Comparison of ENCODE assay signal across 12 cellular contexts in the genomic region with DNA sequence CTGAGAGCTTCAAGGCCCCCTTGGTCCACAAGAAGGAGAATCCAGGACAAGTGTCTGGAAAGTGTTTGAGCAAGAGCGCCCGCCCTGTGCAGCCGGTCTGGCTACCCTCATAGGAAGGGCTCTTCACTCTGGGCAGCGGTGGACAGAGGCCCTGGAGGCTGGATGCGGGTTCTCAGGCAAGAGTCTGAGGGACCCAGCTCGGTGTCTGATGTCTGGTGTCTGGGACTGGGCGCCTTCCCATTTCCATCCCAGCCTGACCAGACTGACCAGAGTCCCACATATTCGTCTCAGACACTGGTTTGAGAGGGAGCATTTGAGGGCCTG. TPM values are rescaled to one million over a fixed set of nuclear protein-coding genes. Genes with fewer than 3 reads are reported as not detected.
DNase-seq lines count a peak whose midpoint lies in the region; ATAC-seq and TF ChIP-seq lines count a peak whose summit lies in the region.
"Had no signal": no experiment of that assay in that cellular context is flagged by ENCODE, and none has a peak within 500 bp of the region (broad histone marks: within the 10 kb centered on the region; RNA-seq: fewer than 3 reads in every experiment).

No MANE protein-coding gene starts in this region.

- POLR2A ChIA-PET in activated CD4-positive, alpha-beta memory T cell treated with anti-CD3 and anti-CD28 coated beads, Interleukin-2, amount 10 ng/mL, durations not matched to agents 7 days and 5 days (lab: Charles Lee), result interaction anchor here (1.2 kb wide), 1 partner anchor 11 kb away, joined by 3 read pairs; no protein-coding TSS in a partner anchor

- CTCF ChIA-PET in activated CD4-positive, alpha-beta memory T cell treated with anti-CD3 and anti-CD28 coated beads, Interleukin-2, amount 10 ng/mL, durations not matched to agents 7 days and 5 days (lab: Charles Lee), result no interaction called here

- H3K4me3 ChIP-seq in dorsolateral prefrontal cortex (peak overlapping the region in 14 of 59 donors; percentile 5 to 36 (median 20)), muscle layer of duodenum (ENCODE audit: low read depth in 1 of 2, low read length in 2 of 2) (peak overlapping the region in 1 of 2 donors; percentile 16), tibial artery (peak overlapping the region in 1 of 2 donors; percentile 1)

- H3K9me3 Mint-ChIP-seq in activated CD4-positive, alpha-beta memory T cell treated with anti-CD3 and anti-CD28 coated beads, Interleukin-2, amount 10 ng/mL, durations not matched to agents 7 days and 5 days, result no peaks in the 10 kb centered on the region
- H3K9me3 Mint-ChIP-seq: IgD-negative memory B cell had no signal

- H3K4me1 ChIP-seq in muscle layer of duodenum (ENCODE audit: control insufficient read depth in 1 of 2, insufficient read depth in 2 of 2, low read length in 2 of 2) (peaks cover 18 to 65% of the 10 kb centered on the region in 2 donors), tibial artery (peaks cover 5 to 99% (median 85%) of the 10 kb centered on the region in 4 donors)

- peak; percentile 61 for DNase-seq in NCI-H510A treated with DMSO at 0.1 percent for 48 hours (lab: John Stamatoyannopoulos, UW)
- DNase-seq in NCI-H510A (lab: John Stamatoyannopoulos, UW), result no peak
- no peak for DNase-seq in dorsolateral prefrontal cortex
- no peak for DNase-seq in tibial artery
- DNase-seq in activated CD4-positive, alpha-beta memory T cell treated with anti-CD3 and anti-CD28 coated beads, Interleukin-2, amount 10 ng/mL, durations not matched to agents 7 days and 5 days, result no peak
- DNase-seq: 8988T, dermis blood vessel endothelial cell, NCI-H226 had no signal

- peaks cover 72% of the 10 kb centered on the region for H3K4me1 Mint-ChIP-seq in activated CD4-positive, alpha-beta memory T cell treated with anti-CD3 and anti-CD28 coated beads, Interleukin-2, amount 10 ng/mL, durations not matched to agents 7 days and 5 days

- H3K27ac ChIP-seq in dorsolateral prefrontal cortex (peak overlapping the region in 55 of 59 donors; percentile 8 to 84 (median 66)), muscle layer of duodenum (ENCODE audit: low read length) (peak overlapping the region; percentile 29), tibial artery (peak overlapping the region; percentile 71 to 87)

- no peaks in the 10 kb centered on the region for H3K27me3 Mint-ChIP-seq in activated CD4-positive, alpha-beta memory T cell treated with anti-CD3 and anti-CD28 coated beads, Interleukin-2, amount 10 ng/mL, durations not matched to agents 7 days and 5 days
- H3K27me3 Mint-ChIP-seq: IgD-negative memory B cell had no signal

- H3K36me3 ChIP-seq in muscle layer of duodenum (ENCODE audit: control insufficient read depth in 1 of 2, insufficient read depth in 2 of 2, low read length in 2 of 2) (no peaks in the 10 kb centered on the region), tibial artery (no peaks in the 10 kb centered on the region)

- intact Hi-C loops in dorsolateral prefrontal cortex (cut with DNase I) (no loop called here), tibial artery (cut with DNase I; ENCODE audit: low total_unique reads) (no loop called here)

- no peak overlapping the region for H3K27ac Mint-ChIP-seq in activated CD4-positive, alpha-beta memory T cell treated with anti-CD3 and anti-CD28 coated beads, Interleukin-2, amount 10 ng/mL, durations not matched to agents 7 days and 5 days

- H3K27me3 ChIP-seq in dorsolateral prefrontal cortex (no peaks in the 10 kb centered on the region), muscle layer of duodenum (ENCODE audit: low read depth, low read length) (no peaks in the 10 kb centered on the region), tibial artery (no peaks in the 10 kb centered on the region)

- ATAC-seq in HG02938 (IDR thresholded peaks at IDR 0.05; ENCODE audit: unreplicated experiment) (no peak), HG02610 (IDR thresholded peaks at IDR 0.05; ENCODE audit: unreplicated experiment) (no peak)

- H3K9me3 ChIP-seq in muscle layer of duodenum (ENCODE audit: control insufficient read depth in 1 of 2, low read length in 2 of 2) (no peaks in the 10 kb centered on the region), tibial artery (no peaks in the 10 kb centered on the region)

- TF ChIP-seq CTCF in dorsolateral prefrontal cortex (IDR thresholded peaks at IDR 0.05 in 54 of 56, conservative IDR thresholded peaks at IDR 0.05 in 2 of 56; ENCODE audit: low read depth in 1 of 56, partially characterized antibody in 56 of 56), result no peak
- no peak for TF ChIP-seq CTCF in tibial artery (IDR thresholded peaks at IDR 0.05)

- H3K4me3 Mint-ChIP-seq in activated CD4-positive, alpha-beta memory T cell treated with anti-CD3 and anti-CD28 coated beads, Interleukin-2, amount 10 ng/mL, durations not matched to agents 7 days and 5 days, result no peak overlapping the region

- H3K36me3 Mint-ChIP-seq in activated CD4-positive, alpha-beta memory T cell treated with anti-CD3 and anti-CD28 coated beads, Interleukin-2, amount 10 ng/mL, durations not matched to agents 7 days and 5 days (ENCODE audit: low read depth), result peaks cover 31% of the 10 kb centered on the region

RNA-seq across cellular contexts. Expression of gene HK1, which starts 59.8 kb away (rescaled TPM):
- 100 to 1,000 TPM in 117 of 120 experiments, 10 to 100 TPM in 3; 65.9 to 249 (median 183) TPM for total RNA-seq in dorsolateral prefrontal cortex
- total RNA-seq in activated CD4-positive, alpha-beta memory T cell treated with anti-CD3 and anti-CD28 coated beads, Interleukin-2, amount 10 ng/mL, durations not matched to agents 7 days and 5 days, result 100 to 1,000 TPM; 142 to 146 TPM

Comparison
In these comparisons a context has a peak if more than half of its experiments do, and no peak if none do; other contexts are left out.
1. H3K27ac ChIP-seq: peak in every context shown above with its lines; median percentile 79 in tibial artery; 66 in dorsolateral prefrontal cortex; 29 in muscle layer of duodenum.